Comparison of ENCODE assay signal across 21 cellular contexts in the genomic region with DNA sequence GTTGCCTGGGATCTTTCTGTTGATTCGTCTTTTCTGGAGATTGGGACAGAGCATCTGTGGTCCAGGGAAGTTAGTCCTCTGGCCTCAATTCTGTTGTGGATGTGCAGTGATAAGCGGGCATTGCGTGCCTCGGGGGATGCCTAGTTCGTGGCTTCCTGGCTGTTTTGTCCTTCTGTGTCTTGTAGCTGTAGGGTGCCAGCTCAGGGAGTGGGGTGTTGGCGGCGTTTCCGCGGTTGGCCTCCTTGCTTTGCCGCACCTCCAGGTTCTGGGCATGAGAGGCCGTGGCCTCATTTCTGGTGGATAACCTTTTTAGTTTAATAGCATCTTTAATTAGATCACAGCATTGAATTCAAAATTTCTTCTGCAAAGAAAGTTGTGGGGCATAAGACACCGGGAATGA. TPM values are rescaled to one million over a fixed set of nuclear protein-coding genes. Genes with fewer than 3 reads are reported as not detected.
DNase-seq lines count a peak whose midpoint lies in the region; ATAC-seq, FAIRE-seq and TF ChIP-seq lines count a peak whose summit lies in the region.
"Had no signal": no experiment of that assay in that cellular context is flagged by ENCODE, and none has a peak within 500 bp of the region (broad histone marks: within the 10 kb centered on the region; RNA-seq: fewer than 3 reads in every experiment).

No MANE protein-coding gene starts in this region.

- H3K27ac ChIP-seq in CD4-positive, CD25-positive, alpha-beta regulatory T cell (ENCODE audit: insufficient read depth, low read length, poor library complexity, severe bottlenecking): no peak overlapping the region
- no peak overlapping the region for H3K27ac ChIP-seq in astrocyte (ENCODE audit: low read depth, low read length)
- H3K27ac ChIP-seq: colonic mucosa had no signal

- H3K4me1 ChIP-seq in CD4-positive, CD25-positive, alpha-beta regulatory T cell (ENCODE audit: control insufficient read depth, insufficient read depth, low read length, poor library complexity, severe bottlenecking): peaks cover 14% of the 10 kb centered on the region
- H3K4me1 ChIP-seq in astrocyte (ENCODE audit: insufficient read depth, low read length): peaks cover 43% of the 10 kb centered on the region
- H3K4me1 ChIP-seq: colonic mucosa had no signal

- no peaks in the 10 kb centered on the region for H3K9me3 ChIP-seq in CD4-positive, CD25-positive, alpha-beta regulatory T cell (ENCODE audit: control insufficient read depth in 2 of 2, low read length in 2 of 2)
- H3K9me3 ChIP-seq in astrocyte (ENCODE audit: insufficient read depth, low read depth, low read length): no peaks in the 10 kb centered on the region
- H3K9me3 ChIP-seq: colonic mucosa, spleen had no signal

- POLR2A ChIA-PET in naive thymus-derived CD8-positive, alpha-beta T cell (lab: Charles Lee): interaction anchor here (0.6 to 1.7 kb wide), 3 partner anchors 27 to 256 kb away, joined by 3 read pairs; a partner anchor contains a TSS

- peaks cover 34% of the 10 kb centered on the region for H3K79me2 ChIP-seq in astrocyte (ENCODE audit: insufficient read depth, low read length)

- no peak overlapping the region for H3K9ac ChIP-seq in astrocyte (ENCODE audit: low read length)

- peaks cover 16% of the 10 kb centered on the region for H3K36me3 ChIP-seq in CD4-positive, CD25-positive, alpha-beta regulatory T cell (ENCODE audit: control insufficient read depth, insufficient read depth, low read length)
- H3K36me3 ChIP-seq in astrocyte (ENCODE audit: insufficient read depth, low read length): peaks cover 8% of the 10 kb centered on the region

- no peaks in the 10 kb centered on the region for H3K27me3 ChIP-seq in CD4-positive, CD25-positive, alpha-beta regulatory T cell (ENCODE audit: control insufficient read depth, insufficient read depth, low read length)
- no peaks in the 10 kb centered on the region for H3K27me3 ChIP-seq in astrocyte (ENCODE audit: insufficient read depth, low read length)
- H3K27me3 ChIP-seq: colonic mucosa, spleen had no signal

- no TSS peak for BruUV-seq in Calu3 (replicated peaks; lab: Mats Ljungman, UMichigan)

- peaks cover 6 to 44% (median 19%) of the 10 kb centered on the region in 4 donors for H3K4me1 Mint-ChIP-seq in CD4-positive, CD25-positive, alpha-beta regulatory T cell
- H3K4me1 Mint-ChIP-seq in Calu3 (ENCODE audit: low read depth, unreplicated experiment): peaks cover 32% of the 10 kb centered on the region
- peaks cover 33% of the 10 kb centered on the region for H3K4me1 Mint-ChIP-seq in astrocyte (ENCODE audit: low read depth, unreplicated experiment)
- H3K4me1 Mint-ChIP-seq in naive thymus-derived CD8-positive, alpha-beta T cell: peaks cover 16 to 33% (median 29%) of the 10 kb centered on the region in 4 donors

- no peaks in the 10 kb centered on the region for H3K27me3 Mint-ChIP-seq in CD4-positive, CD25-positive, alpha-beta regulatory T cell
- H3K27me3 Mint-ChIP-seq in Calu3 (ENCODE audit: unreplicated experiment) (no peaks in the 10 kb centered on the region), astrocyte (ENCODE audit: low read depth, unreplicated experiment) (no peaks in the 10 kb centered on the region)
- no peaks in the 10 kb centered on the region for H3K27me3 Mint-ChIP-seq in naive thymus-derived CD8-positive, alpha-beta T cell

- H3K4me3 Mint-ChIP-seq in CD4-positive, CD25-positive, alpha-beta regulatory T cell: peak overlapping the region in 3 of 4 donors; percentile 1 to 88 (median 77)
- peak overlapping the region; percentile 43 for H3K4me3 Mint-ChIP-seq in Calu3 (ENCODE audit: low read depth, unreplicated experiment)
- peak overlapping the region; percentile 74 for H3K4me3 Mint-ChIP-seq in astrocyte (ENCODE audit: unreplicated experiment)
- H3K4me3 Mint-ChIP-seq in naive thymus-derived CD8-positive, alpha-beta T cell: peak overlapping the region in 7 of 10 donors; percentile 11 to 79 (median 69)

- TF ChIP-seq CTCF in Calu3 (IDR thresholded peaks at IDR 0.05; ENCODE audit: unreplicated experiment): no peak
- TF ChIP-seq CTCF in astrocyte (IDR thresholded peaks at IDR 0.05; ENCODE audit: insufficient read depth, low read depth, low read length): no peak

- no peak overlapping the region for H2AFZ ChIP-seq in astrocyte (ENCODE audit: low read depth, low read length)

- no peaks in the 10 kb centered on the region for H3K9me3 Mint-ChIP-seq in CD4-positive, CD25-positive, alpha-beta regulatory T cell
- H3K9me3 Mint-ChIP-seq in Calu3 (ENCODE audit: low read depth, unreplicated experiment) (no peaks in the 10 kb centered on the region), astrocyte (ENCODE audit: unreplicated experiment) (no peaks in the 10 kb centered on the region)
- no peaks in the 10 kb centered on the region for H3K9me3 Mint-ChIP-seq in naive thymus-derived CD8-positive, alpha-beta T cell
- H3K9me3 Mint-ChIP-seq: activated naive CD4-positive, alpha-beta T cell treated with anti-CD3 and anti-CD28 coated beads, Interleukin-2, amount 50 U/mL, for 72 hours had no signal

- H3K4me3 ChIP-seq in CD4-positive, CD25-positive, alpha-beta regulatory T cell (ENCODE audit: low read depth, low read length): no peak overlapping the region
- no peak overlapping the region for H3K4me3 ChIP-seq in astrocyte (ENCODE audit: insufficient read depth, low read depth, low read length)
- H3K4me3 ChIP-seq: colonic mucosa had no signal

- peaks cover 28% of the 10 kb centered on the region for H4K20me1 ChIP-seq in astrocyte (ENCODE audit: insufficient read depth, low read length)

- H3K4me2 ChIP-seq in astrocyte (ENCODE audit: low read length): no peak overlapping the region

- no peak for DNase-seq in CD4-positive, CD25-positive, alpha-beta regulatory T cell
- DNase-seq in Calu3 (no peak), astrocyte (ENCODE audit: low read depth) (no peak), nucleus accumbens (lab: John Stamatoyannopoulos, UW) (no peak), HuH-7 (ENCODE audit: low spot score) (no peak), SIG-M5 treated with dmso at 0.1 percent for 504 hours (lab: John Stamatoyannopoulos, UW; ENCODE audit: unreplicated experiment) (no peak)
- no peak for DNase-seq in naive thymus-derived CD8-positive, alpha-beta T cell
- DNase-seq in activated CD4-positive, alpha-beta T cell treated with anti-CD3 and anti-CD28 coated beads for 1 hour: no peak
- DNase-seq: colonic mucosa; midbrain; NCI-H1417; NCI-H2107; NCI-H526; spleen; stimulated activated CD4-positive, alpha-beta T cell treated with anti-CD3 and anti-CD28 coated beads, Interleukin-4, amount 100 ng/mL, for 4 hours; SW 1271; trophoblast cell had no signal

- no peak for FAIRE-seq in astrocyte (lab: Jason Lieb, UNC)
- FAIRE-seq: D721Med, endometrium had no signal

- no peak for ATAC-seq in CD4-positive, CD25-positive, alpha-beta regulatory T cell (ENCODE audit: low read depth in 2 of 2)
- ATAC-seq in naive thymus-derived CD8-positive, alpha-beta T cell: no peak
- ATAC-seq: activated naive CD4-positive, alpha-beta T cell treated with anti-CD3 and anti-CD28 coated beads, Interleukin-2, amount 50 U/mL, for 72 hours; left colon had no signal

- peak overlapping the region in 2 of 3 donors; percentile 63 to 76 for H3K27ac Mint-ChIP-seq in CD4-positive, CD25-positive, alpha-beta regulatory T cell
- peak overlapping the region; percentile 17 for H3K27ac Mint-ChIP-seq in Calu3 (ENCODE audit: unreplicated experiment)
- H3K27ac Mint-ChIP-seq in astrocyte (ENCODE audit: unreplicated experiment): peak overlapping the region; percentile 24
- H3K27ac Mint-ChIP-seq in naive thymus-derived CD8-positive, alpha-beta T cell: peak overlapping the region in 5 of 10 donors; percentile 21 to 86 (median 44)

- peaks cover 29% of the 10 kb centered on the region for H3K36me3 Mint-ChIP-seq in CD4-positive, CD25-positive, alpha-beta regulatory T cell
- H3K36me3 Mint-ChIP-seq in Calu3 (ENCODE audit: insufficient read depth, unreplicated experiment) (peaks cover 69% of the 10 kb centered on the region), astrocyte (ENCODE audit: low read depth, unreplicated experiment) (peaks cover 25% of the 10 kb centered on the region)
- H3K36me3 Mint-ChIP-seq in naive thymus-derived CD8-positive, alpha-beta T cell: peaks cover 0 to 32% (median 4%) of the 10 kb centered on the region in 3 donors

- CTCF ChIA-PET in Calu3 (lab: Charles Lee): no interaction called here

- intact Hi-C loops in Calu3 (cut with micrococcal nuclease; ENCODE audit: unreplicated experiment): no loop called here

RNA-seq across cellular contexts. Expression of a gene that starts 1.4 kb away (rescaled TPM):
- total RNA-seq in CD4-positive, CD25-positive, alpha-beta regulatory T cell: 13.7 TPM
- polyA plus RNA-seq in CD4-positive, CD25-positive, alpha-beta regulatory T cell: 10 to 100 TPM in 2 of 4 donors, 1 to 10 TPM in 2; 9.7 to 13.9 (median 10.2) TPM
- 167 and 185 TPM in 2 replicates for total RNA-seq in Calu3 (2022)
- 122 and 143 TPM in 2 replicates for total RNA-seq in astrocyte
- 10 to 100 TPM; 28.0 to 36.2 TPM for total RNA-seq in naive thymus-derived CD8-positive, alpha-beta T cell
- 10 to 100 TPM in 1 of 3 donors, 1 to 10 TPM in 2; 9.1 to 10.3 (median 9.8) TPM for polyA plus RNA-seq in naive thymus-derived CD8-positive, alpha-beta T cell

RNA-seq across cellular contexts. Expression of a gene that starts 29.3 kb away (rescaled TPM):
- 222 TPM for total RNA-seq in CD4-positive, CD25-positive, alpha-beta regulatory T cell
- polyA plus RNA-seq in CD4-positive, CD25-positive, alpha-beta regulatory T cell: 1 to 10 TPM in 3 of 4 donors, under 1 TPM in 1; 0.79 to 2.2 (median 1.2) TPM
- 104 and 110 TPM in 2 replicates for total RNA-seq in Calu3 (2022)
- 85.5 and 92.4 TPM in 2 replicates for total RNA-seq in astrocyte
- total RNA-seq in naive thymus-derived CD8-positive, alpha-beta T cell: 100 to 1,000 TPM; 315 to 342 TPM
- 1 to 10 TPM in 2 of 3 donors, under 1 TPM in 1; 0.87 to 2.8 (median 2.5) TPM for polyA plus RNA-seq in naive thymus-derived CD8-positive, alpha-beta T cell
